Comparison of ENCODE assay signal across 9 cellular contexts in genomic region chr1:31063636-31064035, GRCh38. TPM values are rescaled to one million over a fixed set of nuclear protein-coding genes. Genes with fewer than 3 reads are reported as not detected.
DNase-seq lines count a peak whose midpoint lies in the region; ATAC-seq, FAIRE-seq and TF ChIP-seq lines count a peak whose summit lies in the region.
"Had no signal": no experiment of that assay in that cellular context is flagged by ENCODE, and none has a peak within 500 bp of the region (broad histone marks: within the 10 kb centered on the region; RNA-seq: fewer than 3 reads in every experiment).

No MANE protein-coding gene starts in this region.

- peaks cover 20% of the 10 kb centered on the region for H3K36me3 Mint-ChIP-seq in activated CD8-positive, alpha-beta memory T cell treated with anti-CD3 and anti-CD28 coated beads, Interleukin-2, amount 10 ng/mL, durations not matched to agents 7 days and 5 days
- no peaks in the 10 kb centered on the region for H3K36me3 Mint-ChIP-seq in T-helper 17 cell (ENCODE audit: low read depth)

- CTCF ChIA-PET in activated CD8-positive, alpha-beta memory T cell treated with anti-CD3 and anti-CD28 coated beads, Interleukin-2, amount 10 ng/mL, durations not matched to agents 7 days and 5 days (lab: Charles Lee), result interaction anchor here (1.0 kb wide), 1 partner anchor 79 kb away, joined by 3 read pairs; no protein-coding TSS in a partner anchor

- 7 to 12% methylated on average over 4 of the region's 4 CpGs for WGBS in gastroesophageal sphincter (ENCODE audit: low coverage in 1 of 2), 2 donors
- WGBS in small intestine, 3 donors, result 3 to 6% (median 6%) methylated on average over 4 of the region's 4 CpGs

- no peak for TF ChIP-seq POLR2A in gastroesophageal sphincter (IDR thresholded peaks at IDR 0.05)

- H3K4me3 Mint-ChIP-seq in activated CD8-positive, alpha-beta memory T cell treated with anti-CD3 and anti-CD28 coated beads, Interleukin-2, amount 10 ng/mL, durations not matched to agents 7 days and 5 days, result peak overlapping the region; percentile 99
- peak overlapping the region; percentile 98 for H3K4me3 Mint-ChIP-seq in T-helper 17 cell

- peaks cover 0 to 60% (median 16%) of the 10 kb centered on the region in 3 donors for H3K4me1 ChIP-seq in gastroesophageal sphincter
- peaks cover 2 to 7% of the 10 kb centered on the region in 2 donors for H3K4me1 ChIP-seq in small intestine (ENCODE audit: control insufficient read depth in 2 of 2, insufficient read depth in 1 of 2, low read depth in 1 of 2, low read length in 1 of 2)

- TF ChIP-seq CTCF in gastroesophageal sphincter (IDR thresholded peaks at IDR 0.05), result no peak

- peak overlapping the region; percentile 69 to 71 for H3K4me3 ChIP-seq in gastroesophageal sphincter
- H3K4me3 ChIP-seq in small intestine (ENCODE audit: low read depth in 1 of 2, low read length in 2 of 2), result peak overlapping the region in 1 of 2 donors; percentile 63

- no peaks in the 10 kb centered on the region for H3K9me3 Mint-ChIP-seq in activated CD8-positive, alpha-beta memory T cell treated with anti-CD3 and anti-CD28 coated beads, Interleukin-2, amount 10 ng/mL, durations not matched to agents 7 days and 5 days (ENCODE audit: low read depth)

- DNase-seq in activated CD8-positive, alpha-beta memory T cell treated with anti-CD3 and anti-CD28 coated beads, Interleukin-2, amount 10 ng/mL, durations not matched to agents 7 days and 5 days, result no peak
- DNase-seq in activated CD8-positive, alpha-beta memory T cell treated with anti-CD3 and anti-CD28 coated beads, Interleukin-2, amount 50 U/mL, for 4 hours, result no peak
- DNase-seq in T-helper 17 cell, result no peak
- peak; percentile 25 for DNase-seq in small intestine
- DNase-seq in NCI-H446 (lab: John Stamatoyannopoulos, UW), result no peak

- peak overlapping the region; percentile 21 to 97 (median 90) for H3K27ac ChIP-seq in gastroesophageal sphincter
- no peak overlapping the region for H3K27ac ChIP-seq in small intestine (ENCODE audit: low read depth in 1 of 2, low read length in 1 of 2)

- H3K4me1 Mint-ChIP-seq in activated CD8-positive, alpha-beta memory T cell treated with anti-CD3 and anti-CD28 coated beads, Interleukin-2, amount 10 ng/mL, durations not matched to agents 7 days and 5 days, result peaks cover 32% of the 10 kb centered on the region
- peaks cover 31% of the 10 kb centered on the region for H3K4me1 Mint-ChIP-seq in T-helper 17 cell

- TF ChIP-seq EP300 in gastroesophageal sphincter (IDR thresholded peaks at IDR 0.05), result no peak

- H3K27me3 ChIP-seq in gastroesophageal sphincter (no peaks in the 10 kb centered on the region), small intestine (ENCODE audit: control insufficient read depth in 2 of 2, insufficient read depth in 2 of 2, low read length in 2 of 2) (no peaks in the 10 kb centered on the region)

- no peak for FAIRE-seq in small intestine (lab: Jason Lieb, UNC)
- FAIRE-seq: endometrium had no signal

- ATAC-seq in activated CD8-positive, alpha-beta memory T cell treated with anti-CD3 and anti-CD28 coated beads, Interleukin-2, amount 10 ng/mL, durations not matched to agents 7 days and 5 days, result no peak
- ATAC-seq in T-helper 17 cell, result no peak
- ATAC-seq in gastroesophageal sphincter, result no peak
- no peak for ATAC-seq in HG03354 (IDR thresholded peaks at IDR 0.05; ENCODE audit: poor library complexity, severe bottlenecking, unreplicated experiment)
- ATAC-seq in GM18502 (IDR thresholded peaks at IDR 0.05; ENCODE audit: poor library complexity, unreplicated experiment), result no peak

- H3K36me3 ChIP-seq in gastroesophageal sphincter (peaks cover 0 to 8% of the 10 kb centered on the region in 2 donors), small intestine (ENCODE audit: control insufficient read depth in 2 of 2, insufficient read depth in 2 of 2, low read length in 2 of 2) (peaks cover 2 to 5% of the 10 kb centered on the region in 2 donors)

- no peaks in the 10 kb centered on the region for H3K9me3 ChIP-seq in T-helper 17 cell (ENCODE audit: control insufficient read depth, low read length, poor library complexity, severe bottlenecking)
- H3K9me3 ChIP-seq in gastroesophageal sphincter, result no peaks in the 10 kb centered on the region
- no peaks in the 10 kb centered on the region for H3K9me3 ChIP-seq in small intestine (ENCODE audit: control insufficient read depth, low read depth)

- H3K27ac Mint-ChIP-seq in activated CD8-positive, alpha-beta memory T cell treated with anti-CD3 and anti-CD28 coated beads, Interleukin-2, amount 10 ng/mL, durations not matched to agents 7 days and 5 days, result peak overlapping the region; percentile 99
- H3K27ac Mint-ChIP-seq in T-helper 17 cell, result peak overlapping the region; percentile 97

- H3K27me3 Mint-ChIP-seq in activated CD8-positive, alpha-beta memory T cell treated with anti-CD3 and anti-CD28 coated beads, Interleukin-2, amount 10 ng/mL, durations not matched to agents 7 days and 5 days, result no peaks in the 10 kb centered on the region
- H3K27me3 Mint-ChIP-seq in T-helper 17 cell, result no peaks in the 10 kb centered on the region

RNA-seq across cellular contexts. Expression of gene PUM1, which starts 1.9 kb away (rescaled TPM):
- total RNA-seq in activated CD8-positive, alpha-beta memory T cell treated with anti-CD3 and anti-CD28 coated beads, Interleukin-2, amount 10 ng/mL, durations not matched to agents 7 days and 5 days, result 100 to 1,000 TPM; 112 to 113 TPM
- total RNA-seq in T-helper 17 cell (100 to 1,000 TPM; 186 to 202 TPM), gastroesophageal sphincter (10 to 100 TPM; 83.8 to 90.7 (median 88.4) TPM)
- 10 to 100 TPM; 16.5 to 26.6 (median 19.9) TPM for polyA plus RNA-seq in small intestine

Comparison
In these comparisons a context has a peak if more than half of its experiments do, and no peak if none do; other contexts are left out.
1. H3K27ac ChIP-seq: peak in gastroesophageal sphincter (4 of 4); none in small intestine (0 of 2).